In the genomic region with DNA sequence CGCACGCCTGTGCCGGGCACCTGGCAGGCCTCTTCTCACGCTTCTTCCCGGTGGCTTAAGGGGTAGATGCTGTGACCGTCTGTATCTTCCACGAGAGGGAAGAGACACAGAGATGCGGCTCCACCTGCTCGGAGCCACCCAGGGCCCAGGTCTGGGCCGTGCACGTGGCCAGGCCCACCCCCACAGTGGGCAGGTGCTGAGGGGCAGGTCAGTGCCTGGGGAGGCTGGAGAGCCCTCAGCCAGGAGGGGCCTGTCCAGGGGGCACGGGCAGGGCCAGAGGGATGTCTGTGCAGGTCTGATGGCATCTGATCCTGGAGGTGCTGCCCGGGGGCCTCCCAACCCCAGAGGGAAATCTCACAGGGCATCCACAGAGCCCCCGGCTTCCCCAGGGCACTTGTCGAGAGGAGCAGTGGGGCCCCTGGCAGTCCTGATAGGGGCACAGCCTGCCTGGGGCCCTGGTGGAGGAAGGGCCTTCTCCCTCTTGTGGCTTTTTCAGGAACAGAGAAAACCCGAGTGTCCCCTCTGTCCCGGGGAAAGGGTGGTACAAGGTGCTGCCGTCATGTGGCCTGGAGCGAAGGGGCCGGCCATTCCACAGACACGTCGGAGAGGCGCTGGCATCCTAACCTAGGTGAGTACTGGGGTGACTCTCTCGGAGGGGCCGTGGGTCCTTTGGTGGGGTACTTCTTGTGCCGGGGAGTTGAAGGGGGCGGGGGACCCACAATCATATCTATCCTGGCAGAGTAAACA, we compare ENCODE assay signal across 1 cellular context.
TF ChIP-seq lines count a peak whose summit lies in the region.

No MANE protein-coding gene starts in this region.

TF ChIP-seq in H1, 55 proteins besides CTCF, POLR2A, EP300 and RAD21:
- TF ChIP-seq KDM5A (IDR thresholded peaks at IDR 0.05; ENCODE audit: low read length) (no peak), SIN3A (conservative IDR thresholded peaks at IDR 0.05 in 1 of 2, IDR thresholded peaks at IDR 0.05 in 1 of 2; ENCODE audit: low read depth in 1 of 2, low read length in 2 of 2) (no peak), ASH2L (IDR thresholded peaks at IDR 0.05; ENCODE audit: low read length) (no peak), TAF7 (optimal IDR thresholded peaks at IDR 0.05; ENCODE audit: borderline replicate concordance, low read depth, low read length) (no peak), SP4 (IDR thresholded peaks at IDR 0.05; ENCODE audit: low read length) (no peak)
TF ChIP-seq in H1: peak in this region for 0.
